In the genomic region with DNA sequence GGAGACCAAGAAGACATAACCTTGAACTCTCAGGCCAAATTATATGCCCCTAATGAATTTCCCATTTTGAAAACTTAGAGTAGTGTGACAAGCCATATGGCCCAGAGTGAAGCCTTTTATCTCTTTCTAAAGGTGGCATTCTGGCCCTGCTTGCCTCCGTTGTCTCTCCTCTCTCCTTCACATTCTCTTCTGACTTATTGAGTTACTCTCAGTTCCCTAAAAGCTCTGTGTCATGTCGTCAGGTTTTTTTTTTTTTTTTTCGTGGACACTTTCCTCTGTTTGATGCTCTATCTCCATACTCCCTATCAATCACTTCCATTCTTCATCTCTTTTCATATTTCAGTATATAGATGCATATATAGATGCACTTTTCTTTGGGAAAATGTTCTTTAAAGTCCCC, we compare ENCODE assay signal across 28 cellular contexts.
"Had no signal": no experiment of that assay in that cellular context is flagged by ENCODE, and none has a peak within 500 bp of the region (broad histone marks: within the 10 kb centered on the region; RNA-seq: fewer than 3 reads in every experiment).

No MANE protein-coding gene starts in this region.

- H3K4me1 ChIP-seq: adrenal gland, ascending aorta, breast epithelium, colonic mucosa, gastroesophageal sphincter, heart right ventricle had no signal

- H3K36me3 ChIP-seq: adrenal gland, ascending aorta, breast epithelium, cardiac muscle cell, colonic mucosa, gastroesophageal sphincter, heart right ventricle had no signal

- DNase-seq: activated CD4-positive, alpha-beta memory T cell treated with anti-CD3 and anti-CD28 coated beads for 36 hours; activated CD4-positive, alpha-beta T cell treated with anti-CD3 and anti-CD28 coated beads for 36 hours; activated CD4-positive, alpha-beta T cell treated with anti-CD3 and anti-CD28 coated beads, Interleukin-2, amount 10 ng/mL, durations not matched to agents 24 days and 14 days; activated CD4-positive, CD25-positive, alpha-beta regulatory T cell; activated CD4-positive, CD25-positive, alpha-beta regulatory T cell treated with anti-CD3 and anti-CD28 coated beads, Interleukin-2, amount 50 U/mL, for 72 hours; activated CD8-positive, alpha-beta memory T cell treated with anti-CD3 and anti-CD28 coated beads, Interleukin-2, amount 10 ng/mL, durations not matched to agents 7 days and 5 days; activated CD8-positive, alpha-beta memory T cell treated with anti-CD3 and anti-CD28 coated beads, Interleukin-2, amount 50 U/mL, for 4 hours; activated CD8-positive, alpha-beta T cell treated with anti-CD3 and anti-CD28 coated beads, Interleukin-2, amount 10 ng/mL, durations not matched to agents 7 days and 5 days; activated effector memory CD4-positive, alpha-beta T cell treated with anti-CD3 and anti-CD28 coated beads, Interleukin-2, amount 50 U/mL, for 16 hours; activated naive CD4-positive, alpha-beta T cell treated with anti-CD3 and anti-CD28 coated beads for 36 hours; activated naive CD8-positive, alpha-beta T cell treated with anti-CD3 and anti-CD28 coated beads for 36 hours; activated naive CD8-positive, alpha-beta T cell treated with anti-CD3 and anti-CD28 coated beads, Interleukin-2, amount 50 U/mL, for 24 hours; activated T-cell treated with anti-CD3 and anti-CD28 coated beads, Interleukin-2, amount 50 U/mL, for 1 hour; activated T-cell treated with anti-CD3 and anti-CD28 coated beads, Interleukin-2, amount 50 U/mL, for 48 hours; adrenal gland; central memory CD4-positive, alpha-beta T cell; cerebellar nuclear complex; colonic mucosa; effector CD8-positive, alpha-beta T cell; foreskin melanocyte; heart right ventricle; T-helper 17 cell; T1000 had no signal

- H3K4me3 ChIP-seq: adrenal gland, ascending aorta, breast epithelium, cardiac muscle cell, colonic mucosa, gastroesophageal sphincter, heart right ventricle, hepatocyte had no signal

- H3K27me3 ChIP-seq: adrenal gland, ascending aorta, breast epithelium, cardiac muscle cell, colonic mucosa, gastroesophageal sphincter, heart right ventricle, hepatocyte had no signal

- H3K27ac ChIP-seq: adrenal gland, ascending aorta, breast epithelium, cardiac muscle cell, colonic mucosa, gastroesophageal sphincter, heart right ventricle, hepatocyte had no signal

- H3K4me2 ChIP-seq: hepatocyte had no signal

- H3K9me3 ChIP-seq: adrenal gland, ascending aorta, breast epithelium, colonic mucosa, gastroesophageal sphincter, heart right ventricle had no signal

- H3K79me2 ChIP-seq: hepatocyte had no signal
